ENCODE assay signal across 19 cellular contexts in the genomic region with DNA sequence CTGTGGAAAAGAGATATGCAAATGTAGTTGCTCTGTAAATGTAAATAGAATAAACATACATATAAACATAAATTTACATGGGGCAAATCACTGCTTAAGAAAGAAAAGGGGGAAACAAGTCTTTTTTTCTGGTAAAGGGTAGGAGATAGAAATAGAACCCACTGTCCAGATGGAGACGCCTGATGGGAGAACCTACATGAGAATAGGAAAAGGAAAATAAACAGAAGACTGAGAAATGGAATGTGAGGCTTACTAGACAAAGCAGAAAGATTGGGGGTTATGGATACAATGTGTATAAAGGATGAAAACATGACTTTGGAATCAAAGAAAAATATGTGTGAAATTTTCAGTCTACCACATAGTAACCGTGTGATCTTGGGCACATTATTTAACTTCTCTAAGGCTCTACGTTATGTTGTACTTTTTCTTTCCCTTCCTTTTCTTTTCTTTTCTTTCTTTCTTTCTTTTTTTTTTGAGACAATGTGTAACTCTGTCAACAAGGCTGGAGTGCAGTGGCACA.
DNase-seq lines count a peak whose midpoint lies in the region; ATAC-seq and TF ChIP-seq lines count a peak whose summit lies in the region.
"Had no signal": no experiment of that assay in that cellular context is flagged by ENCODE, and none has a peak within 500 bp of the region (broad histone marks: within the 10 kb centered on the region; RNA-seq: fewer than 3 reads in every experiment).

No MANE protein-coding gene starts in this region.

- WGBS in SK-N-SH (ENCODE audit: low lambda C conversion rate): 51% methylated on average over 3 of the region's 3 CpGs

- H3K79me2 ChIP-seq in SK-N-SH (ENCODE audit: insufficient read depth): no peaks in the 10 kb centered on the region

- H3K36me3 Mint-ChIP-seq in HFFc6 (ENCODE audit: low read depth): no peaks in the 10 kb centered on the region
- no peaks in the 10 kb centered on the region for H3K36me3 Mint-ChIP-seq in activated T-cell treated with anti-CD3 and anti-CD28 coated beads, Interleukin-2, amount 50 U/mL, for 24 hours (ENCODE audit: low read depth)
- H3K36me3 Mint-ChIP-seq: CD4-positive, alpha-beta memory T cell had no signal

- TF ChIP-seq EP300 in SK-N-SH (IDR thresholded peaks at IDR 0.05; ENCODE audit: borderline replicate concordance in 1 of 2, low read depth in 1 of 2, low read length in 1 of 2): no peak

- H3K4me1 Mint-ChIP-seq in HFFc6 (ENCODE audit: low read depth): peaks cover 11% of the 10 kb centered on the region; the same call in 1 of the 2 replicates
- no peaks in the 10 kb centered on the region for H3K4me1 Mint-ChIP-seq in activated T-cell treated with anti-CD3 and anti-CD28 coated beads, Interleukin-2, amount 50 U/mL, for 24 hours (ENCODE audit: low read depth)
- H3K4me1 Mint-ChIP-seq: CD4-positive, alpha-beta memory T cell had no signal

- no peaks in the 10 kb centered on the region for H3F3A ChIP-seq in SK-N-SH (replicated peaks; ENCODE audit: insufficient read depth)

- H3K4me2 ChIP-seq in SK-N-SH: no peak overlapping the region
- H3K4me2 ChIP-seq: A549, GM23338 had no signal

- peak overlapping the region; percentile 11; the same call in 1 of the 2 replicates for H3K4me3 Mint-ChIP-seq in HFFc6
- no peak overlapping the region for H3K4me3 Mint-ChIP-seq in activated T-cell treated with anti-CD3 and anti-CD28 coated beads, Interleukin-2, amount 50 U/mL, for 24 hours
- H3K4me3 Mint-ChIP-seq: CD4-positive, alpha-beta memory T cell; GM23338 had no signal

- no peaks in the 10 kb centered on the region for H3K9me3 Mint-ChIP-seq in HFFc6
- H3K9me3 Mint-ChIP-seq in activated T-cell treated with anti-CD3 and anti-CD28 coated beads, Interleukin-2, amount 50 U/mL, for 24 hours: no peaks in the 10 kb centered on the region
- H3K9me3 Mint-ChIP-seq: CD4-positive, alpha-beta memory T cell; GM23338 had no signal

- DNase-seq in SK-N-SH (no peak), HFFc6 (peak; percentile 15), astrocyte of the spinal cord (ENCODE audit: low read depth, low spot score) (peak; percentile 43)
- no peak for DNase-seq in activated T-cell treated with anti-CD3 and anti-CD28 coated beads, Interleukin-2, amount 50 U/mL, for 24 hours
- DNase-seq in stimulated activated naive CD4-positive, alpha-beta T cell (lab: John Stamatoyannopoulos, UW): no peak
- DNase-seq: 8988T; ACHN; C1 segment of cervical spinal cord; Calu3; CD4-positive, alpha-beta memory T cell; COR-L47; DMS53; DMS79 treated with DMSO at 0.1 percent for 48 hours had no signal

- H4K20me1 ChIP-seq in SK-N-SH (ENCODE audit: insufficient read depth): no peaks in the 10 kb centered on the region

- no peak overlapping the region for H3K4me3 ChIP-seq in SK-N-SH (ENCODE audit: low read depth in 2 of 2, low read length in 1 of 2)
- no peak overlapping the region for H3K4me3 ChIP-seq in astrocyte of the spinal cord (ENCODE audit: low read depth, low read length)
- H3K4me3 ChIP-seq: A549, GM12878, GM23338, HAP-1 had no signal

- TF ChIP-seq RAD21 in SK-N-SH (IDR thresholded peaks at IDR 0.05; ENCODE audit: low read length): no peak

- no peak overlapping the region for H2AFZ ChIP-seq in SK-N-SH (ENCODE audit: low read depth)
- H2AFZ ChIP-seq: GM23338 had no signal

- no peak overlapping the region for H3K27ac Mint-ChIP-seq in HFFc6
- no peak overlapping the region for H3K27ac Mint-ChIP-seq in activated T-cell treated with anti-CD3 and anti-CD28 coated beads, Interleukin-2, amount 50 U/mL, for 24 hours
- H3K27ac Mint-ChIP-seq: CD4-positive, alpha-beta memory T cell; GM23338 had no signal

- H3K9ac ChIP-seq in SK-N-SH: no peak overlapping the region

- CTCF ChIA-PET in SK-N-SH (lab: Yijun Ruan, JAX): no interaction called here

- peaks cover 9% of the 10 kb centered on the region for H3K27me3 Mint-ChIP-seq in HFFc6 (ENCODE audit: insufficient read depth)
- H3K27me3 Mint-ChIP-seq in activated T-cell treated with anti-CD3 and anti-CD28 coated beads, Interleukin-2, amount 50 U/mL, for 24 hours: peaks cover 16% of the 10 kb centered on the region

- no peaks in the 10 kb centered on the region for H3K9me2 ChIP-seq in SK-N-SH

- in situ Hi-C loops in astrocyte of the spinal cord (cut with HindIII; ENCODE audit: low sequenced_read_pairs): no loop called here

- no peak overlapping the region for H3K27ac ChIP-seq in SK-N-SH (ENCODE audit: low read depth in 2 of 2, low read length in 1 of 2)
- H3K27ac ChIP-seq: A549 had no signal

- ATAC-seq in SK-N-SH treated with all-trans-retinoic acid at 6 μM for 48 hours (peak; percentile 90), HG03354 (IDR thresholded peaks at IDR 0.05; ENCODE audit: poor library complexity, severe bottlenecking, unreplicated experiment) (no peak)
- ATAC-seq: A549, GM12878 had no signal

- no peak for TF ChIP-seq CTCF in SK-N-SH (IDR thresholded peaks at IDR 0.05)
- no peak for TF ChIP-seq CTCF in HFFc6 (IDR thresholded peaks at IDR 0.05)
- TF ChIP-seq CTCF in astrocyte of the spinal cord (IDR thresholded peaks at IDR 0.05; ENCODE audit: low read depth, low read length): no peak

- no peaks in the 10 kb centered on the region for H3K36me3 ChIP-seq in SK-N-SH (replicated peaks in 1 of 2; ENCODE audit: control insufficient read depth in 1 of 2, insufficient read depth in 2 of 2, low read length in 1 of 2)
- H3K36me3 ChIP-seq: HAP-1 had no signal

- no peaks in the 10 kb centered on the region for H3K27me3 ChIP-seq in SK-N-SH (ENCODE audit: insufficient read depth)

- H3K4me1 ChIP-seq in SK-N-SH (ENCODE audit: control insufficient read depth in 1 of 2, insufficient read depth in 2 of 2, low read depth in 1 of 2, low read length in 1 of 2): no peaks in the 10 kb centered on the region; a peak in 1 of 4 replicates
- H3K4me1 ChIP-seq: A549, HAP-1 had no signal

- no peaks in the 10 kb centered on the region for H3K9me3 ChIP-seq in SK-N-SH
- H3K9me3 ChIP-seq: A549, HAP-1 had no signal

- POLR2A ChIA-PET in SK-N-SH (lab: Yijun Ruan, JAX): no interaction called here

TF ChIP-seq in SK-N-SH treated with all-trans-retinoic acid at 6 μM for 48 hours, 23 proteins besides CTCF, POLR2A, EP300 and RAD21 (continues in another document):
- TF ChIP-seq ZNF70 (CRISPR knock-in tag; IDR thresholded peaks at IDR 0.05) (no peak), TOX (CRISPR knock-in tag; IDR thresholded peaks at IDR 0.05; ENCODE audit: borderline replicate concordance) (no peak), ZNF8 (CRISPR knock-in tag; IDR thresholded peaks at IDR 0.05) (no peak), SNAI2 (CRISPR knock-in tag; IDR thresholded peaks at IDR 0.05) (no peak), BACH2 (CRISPR knock-in tag; IDR thresholded peaks at IDR 0.05; ENCODE audit: borderline replicate concordance) (no peak), ZFP3 (CRISPR knock-in tag; IDR thresholded peaks at IDR 0.05) (no peak), ARNTL (CRISPR knock-in tag; IDR thresholded peaks at IDR 0.05; ENCODE audit: borderline replicate concordance, low read depth) (no peak), GLIS3 (CRISPR knock-in tag; IDR thresholded peaks at IDR 0.05) (no peak), CSDC2 (CRISPR knock-in tag; IDR thresholded peaks at IDR 0.05) (no peak), TCF4 (CRISPR knock-in tag; IDR thresholded peaks at IDR 0.05; ENCODE audit: borderline replicate concordance) (no peak), CREB5 (CRISPR knock-in tag; IDR thresholded peaks at IDR 0.05; ENCODE audit: low read depth) (no peak)

TF ChIP-seq in SK-N-SH, 30 proteins besides CTCF, POLR2A, EP300 and RAD21:
- TF ChIP-seq SMC3 (IDR thresholded peaks at IDR 0.05; ENCODE audit: low read depth, low read length) (no peak), MEF2A (IDR thresholded peaks at IDR 0.05; ENCODE audit: borderline replicate concordance, low read depth) (no peak), YY1 (IDR thresholded peaks at IDR 0.05; ENCODE audit: low read depth) (no peak), NRF1 (IDR thresholded peaks at IDR 0.05; ENCODE audit: low read depth, low read length) (no peak), CHD2 (IDR thresholded peaks at IDR 0.05; ENCODE audit: low read length, partially characterized antibody) (no peak), MAX (IDR thresholded peaks at IDR 0.05; ENCODE audit: low read depth) (no peak), NFIC (IDR thresholded peaks at IDR 0.05; ENCODE audit: borderline replicate concordance) (no peak), IRF3 (IDR thresholded peaks at IDR 0.05; ENCODE audit: low read depth, low read length) (no peak), RXRA (IDR thresholded peaks at IDR 0.05; ENCODE audit: borderline replicate concordance, low read depth) (no peak), FOXJ3 (CRISPR knock-in tag; IDR thresholded peaks at IDR 0.05) (no peak), ELF1 (IDR thresholded peaks at IDR 0.05) (no peak), TCF12 (IDR thresholded peaks at IDR 0.05) (no peak)
- TF ChIP-seq, protein P1, sequence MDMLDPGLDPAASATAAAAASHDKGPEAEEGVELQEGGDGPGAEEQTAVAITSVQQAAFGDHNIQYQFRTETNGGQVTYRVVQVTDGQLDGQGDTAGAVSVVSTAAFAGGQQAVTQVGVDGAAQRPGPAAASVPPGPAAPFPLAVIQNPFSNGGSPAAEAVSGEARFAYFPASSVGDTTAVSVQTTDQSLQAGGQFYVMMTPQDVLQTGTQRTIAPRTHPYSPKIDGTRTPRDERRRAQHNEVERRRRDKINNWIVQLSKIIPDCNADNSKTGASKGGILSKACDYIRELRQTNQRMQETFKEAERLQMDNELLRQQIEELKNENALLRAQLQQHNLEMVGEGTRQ (IDR thresholded peaks at IDR 0.05; ENCODE audit: borderline replicate concordance, low read depth, low read length): no peak

Comparison
In these comparisons a context has a peak if more than half of its experiments do, and no peak if none do; other contexts are left out.
1. DNase-seq: peak in HFFc6 (single experiment) and astrocyte of the spinal cord (single experiment); none in SK-N-SH (single experiment), activated T-cell treated with anti-CD3 and anti-CD28 coated beads, Interleukin-2, amount 50 U/mL, for 24 hours (single experiment) and stimulated activated naive CD4-positive, alpha-beta T cell (0 of 6).